In the genomic region with DNA sequence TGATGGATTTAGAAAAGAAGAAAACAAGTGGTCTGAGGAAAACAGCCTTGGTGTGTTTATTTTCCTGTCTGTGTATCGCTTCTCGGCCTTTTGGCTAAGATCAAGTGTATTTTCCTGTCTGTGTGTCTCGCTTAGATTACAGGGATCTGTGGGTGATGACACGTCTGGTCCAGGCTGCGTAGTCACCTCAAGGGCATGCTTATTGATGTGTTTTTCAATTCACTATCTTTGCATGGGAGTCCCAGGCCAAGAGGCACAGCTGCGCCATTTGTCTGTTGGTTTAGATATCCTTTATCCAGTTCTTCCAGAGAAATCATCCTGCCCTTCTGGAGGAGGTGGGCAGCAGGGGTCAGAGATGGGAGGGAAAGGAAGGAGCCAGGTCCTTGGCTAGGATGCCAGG, we compare ENCODE assay signal across 25 cellular contexts. TPM values are rescaled to one million over a fixed set of nuclear protein-coding genes. Genes with fewer than 3 reads are reported as not detected.
DNase-seq lines count a peak whose midpoint lies in the region; ATAC-seq and TF ChIP-seq lines count a peak whose summit lies in the region.
"Had no signal": no experiment of that assay in that cellular context is flagged by ENCODE, and none has a peak within 500 bp of the region (broad histone marks: within the 10 kb centered on the region; RNA-seq: fewer than 3 reads in every experiment).

No MANE protein-coding gene starts in this region.

- CTCF ChIA-PET in mammary epithelial cell (lab: Charles Lee; ENCODE audit: low non-redundant PET), result no interaction called here

- H2AK5ac ChIP-seq in mesendoderm (ENCODE audit: low read length), result no peak overlapping the region

- H3K36me3 ChIP-seq in mesendoderm (ENCODE audit: control insufficient read depth, insufficient read depth, low read length), result no peaks in the 10 kb centered on the region
- no peaks in the 10 kb centered on the region for H3K36me3 ChIP-seq in mammary epithelial cell (ENCODE audit: insufficient read depth, low read length)
- H3K36me3 ChIP-seq: BLaER1, SJSA1 had no signal

- no peak overlapping the region for H4K8ac ChIP-seq in mesendoderm (ENCODE audit: low read depth, low read length)

- no TSS peak for BruUV-seq in mammary epithelial cell (replicated peaks; lab: Mats Ljungman, UMichigan)

- H4K20me1 ChIP-seq in mammary epithelial cell (ENCODE audit: insufficient read depth, low read length), result no peaks in the 10 kb centered on the region
- H4K20me1 ChIP-seq: BLaER1 had no signal

- H3K56ac ChIP-seq in mesendoderm (ENCODE audit: low read length), result peak overlapping the region; percentile 68

- no peak for ATAC-seq in HG02970 (IDR thresholded peaks at IDR 0.05; ENCODE audit: low FRiP score, unreplicated experiment)
- ATAC-seq: Right ventricle myocardium inferior had no signal

- peaks cover 5% of the 10 kb centered on the region for H3K4me1 ChIP-seq in mesendoderm (ENCODE audit: control insufficient read depth, low read depth, low read length)
- no peaks in the 10 kb centered on the region for H3K4me1 ChIP-seq in mammary epithelial cell (ENCODE audit: insufficient read depth, low read length)
- H3K4me1 ChIP-seq: BLaER1, Caco-2 had no signal

- no peak for TF ChIP-seq CTCF in GM10266 (IDR thresholded peaks at IDR 0.05; ENCODE audit: control insufficient read depth, insufficient read depth, low read depth, missing control alignments)
- TF ChIP-seq CTCF in mammary epithelial cell (conservative IDR thresholded peaks at IDR 0.05 in 1 of 2, IDR thresholded peaks at IDR 0.05 in 1 of 2; ENCODE audit: extremely low read depth in 1 of 2, insufficient read depth in 1 of 2, low read depth in 1 of 2, low read length in 2 of 2), result no peak

- no peaks in the 10 kb centered on the region for H3K27me3 ChIP-seq in mesendoderm (ENCODE audit: insufficient read depth, low read length, poor library complexity)
- no peaks in the 10 kb centered on the region for H3K27me3 ChIP-seq in mammary epithelial cell (ENCODE audit: insufficient read depth, low read length)

- H2BK5ac ChIP-seq in mesendoderm (ENCODE audit: low read length), result peak overlapping the region; percentile 13

- dilution Hi-C loops in mammary epithelial cell (cut with HindIII; ENCODE audit: low sequenced_read_pairs), result no loop called here

- in situ Hi-C loops in mammary epithelial cell (cut with MboI; ENCODE audit: low sequenced_read_pairs in 2 of 2), result no loop called here

- no peaks in the 10 kb centered on the region for H3K79me2 ChIP-seq in mesendoderm (ENCODE audit: control insufficient read depth, insufficient read depth, low read length)
- H3K79me2 ChIP-seq in mammary epithelial cell (ENCODE audit: insufficient read depth, low read length), result no peaks in the 10 kb centered on the region

- no peak overlapping the region for H2BK120ac ChIP-seq in mesendoderm (ENCODE audit: low read depth, low read length)

- H3K27ac ChIP-seq in cingulate gyrus (ENCODE audit: low read depth, low read length), result peak overlapping the region; percentile 32
- no peak overlapping the region for H3K27ac ChIP-seq in mesendoderm (ENCODE audit: low read depth, low read length)
- peak overlapping the region; percentile 45 for H3K27ac ChIP-seq in temporal lobe (ENCODE audit: low read depth, low read length)
- H3K27ac ChIP-seq in mammary epithelial cell (ENCODE audit: insufficient read depth, low read depth, low read length), result no peak overlapping the region
- H3K27ac ChIP-seq: 22Rv1, BLaER1, SJSA1 had no signal

- no peak overlapping the region for H2AFZ ChIP-seq in mammary epithelial cell (ENCODE audit: low read depth, low read length)

- H3K18ac ChIP-seq in mesendoderm (ENCODE audit: low read length), result peak overlapping the region; percentile 30

- intact Hi-C loops in mammary epithelial cell (cut with micrococcal nuclease), result no loop called here

- H3K23ac ChIP-seq in mesendoderm (ENCODE audit: low read length), result no peak overlapping the region

- peak; percentile 19 for DNase-seq in DMS53 (lab: John Stamatoyannopoulos, UW)
- DNase-seq in DMS53 treated with DMSO at 0.1 percent for 48 hours (lab: John Stamatoyannopoulos, UW; ENCODE audit: unreplicated experiment), result no peak
- DNase-seq in mesendoderm, result peak; percentile 41
- DNase-seq in GM10266 (ENCODE audit: extremely low spot score), result no peak
- DNase-seq in mammary epithelial cell, result no peak
- DNase-seq: ACHN; Caco-2; CD4-positive, alpha-beta T cell; DMS 273 treated with DMSO at 0.1 percent for 48 hours; GOT3; Kasumi-1; NCI-H1694 treated with DMSO at 0.1 percent for 48 hours; NCI-H2081 treated with DMSO at 0.1 percent for 48 hours; NCI-H2171 treated with DMSO at 0.1 percent for 48 hours; NCI-H526 had no signal

- H3K9ac ChIP-seq in mesendoderm (ENCODE audit: low read length), result peak overlapping the region; percentile 46
- no peak overlapping the region for H3K9ac ChIP-seq in mammary epithelial cell (ENCODE audit: insufficient read depth, low read length)
- H3K9ac ChIP-seq: BLaER1 had no signal

- H3K4me2 ChIP-seq in mesendoderm (ENCODE audit: low read length) (no peak overlapping the region), mammary epithelial cell (ENCODE audit: insufficient read depth, low read depth, low read length) (no peak overlapping the region)
- H3K4me2 ChIP-seq: BLaER1 had no signal

- no peak overlapping the region for H3K4ac ChIP-seq in mesendoderm (ENCODE audit: low read depth, low read length)

- no peaks in the 10 kb centered on the region for H3K9me3 ChIP-seq in mammary epithelial cell (replicated peaks; ENCODE audit: insufficient read depth, low read length)
- H3K9me3 ChIP-seq: BLaER1, Caco-2, SJSA1 had no signal

- H2BK15ac ChIP-seq in mesendoderm (replicated peaks; ENCODE audit: low read depth), result no peak overlapping the region

- no peaks in the 10 kb centered on the region for H3K79me1 ChIP-seq in mesendoderm (ENCODE audit: low read length)

- WGBS in mesendoderm (ENCODE audit: extremely low coverage, insufficient coverage, low lambda C conversion rate), result no CpG with 5 or more reads among the region's 6 CpGs
- 80% methylated on average over 6 of the region's 6 CpGs for WGBS in mammary epithelial cell (ENCODE audit: low coverage, missing lambda C conversion rate)

- no peak overlapping the region for H4K5ac ChIP-seq in mesendoderm (ENCODE audit: low read length)

- H3K4me3 ChIP-seq in mesendoderm (ENCODE audit: low read length), result no peak overlapping the region
- H3K4me3 ChIP-seq in mammary epithelial cell (replicated peaks in 1 of 3; ENCODE audit: insufficient read depth in 1 of 3, low read depth in 2 of 3, low read length in 3 of 3), result no peak overlapping the region
- H3K4me3 ChIP-seq: BLaER1, SJSA1 had no signal

RNA-seq across cellular contexts. Expression of a gene that starts 47.1 kb away (rescaled TPM):
- not detected for polyA plus RNA-seq in mesendoderm (2013, experiment 1 of 2)
- polyA plus RNA-seq in mesendoderm (2013, experiment 2 of 2), result not detected
- 2.5 TPM for total RNA-seq in temporal lobe
- total RNA-seq in mammary epithelial cell, result not detected
- not detected for polyA plus RNA-seq in mammary epithelial cell
- not detected for polyA minus RNA-seq in mammary epithelial cell
- total RNA-seq: Caco-2; CD4-positive, alpha-beta T cell; G401; MCF 10A; OCI-LY7; Right ventricle myocardium inferior; SJSA1 had no signal

RNA-seq across cellular contexts. Expression of a gene that starts 57.6 kb away (rescaled TPM):
- 0.45 TPM for polyA plus RNA-seq in mesendoderm (2013, experiment 1 of 2)
- polyA plus RNA-seq in mesendoderm (2013, experiment 2 of 2), result 0.66 TPM
- total RNA-seq in temporal lobe (154 TPM), mammary epithelial cell (under 1 TPM; under 0.01 to 0.54 TPM)
- 0.20 TPM for polyA plus RNA-seq in mammary epithelial cell
- polyA minus RNA-seq in mammary epithelial cell, result 0.31 TPM

Comparison
In these comparisons a context has a peak if more than half of its experiments do, and no peak if none do; other contexts are left out.
1. DNase-seq: peak in DMS53 (single experiment) and mesendoderm (single experiment); none in DMS53 treated with DMSO at 0.1 percent for 48 hours (single experiment), GM10266 (single experiment) and mammary epithelial cell (single experiment).
2. H3K27ac ChIP-seq: peak in cingulate gyrus (single experiment) and temporal lobe (single experiment); none in mesendoderm (single experiment) and mammary epithelial cell (single experiment).
3. RNA of a gene that starts 57.6 kb away (total RNA-seq): 154 TPM in temporal lobe (single experiment); under 0.01 to 0.54 TPM in mammary epithelial cell; every median in the first group is over 100 times any median in the second.